ENCODE assay signal across 9 cellular contexts in genomic region chr12:5988659-5989116, GRCh38. TPM values are rescaled to one million over a fixed set of nuclear protein-coding genes. Genes with fewer than 3 reads are reported as not detected.
DNase-seq lines count a peak whose midpoint lies in the region; ATAC-seq and TF ChIP-seq lines count a peak whose summit lies in the region.
"Had no signal": no experiment of that assay in that cellular context is flagged by ENCODE, and none has a peak within 500 bp of the region (broad histone marks: within the 10 kb centered on the region; RNA-seq: fewer than 3 reads in every experiment).

No MANE protein-coding gene starts in this region.

- H2BK20ac ChIP-seq in H9 (ENCODE audit: low read depth, low read length, poor library complexity, severe bottlenecking), result no peak overlapping the region

- no peaks in the 10 kb centered on the region for H3K79me2 ChIP-seq in H9 (ENCODE audit: insufficient read depth, low read length)

- peak; percentile 84 for TF ChIP-seq CTCF in Calu3 (IDR thresholded peaks at IDR 0.05; ENCODE audit: unreplicated experiment)
- peak; percentile 100 for TF ChIP-seq CTCF in H9 (conservative IDR thresholded peaks at IDR 0.05)

- no peak overlapping the region for H3K14ac ChIP-seq in H9 (ENCODE audit: insufficient read depth, low read length)

- H4K91ac ChIP-seq in H9 (ENCODE audit: insufficient read length, low read depth, low read length), result no peak overlapping the region

- H3K27me3 Mint-ChIP-seq in Calu3 (ENCODE audit: unreplicated experiment) (peaks cover 31% of the 10 kb centered on the region), H9 (ENCODE audit: low read depth) (no peaks in the 10 kb centered on the region)

- H3K4me3 Mint-ChIP-seq in Calu3 (ENCODE audit: low read depth, unreplicated experiment), result no peak overlapping the region
- H3K4me3 Mint-ChIP-seq in H9, result no peak overlapping the region

- no peak overlapping the region for H4K8ac ChIP-seq in H9 (replicated peaks; ENCODE audit: insufficient read length, low read depth, low read length)

- H3K4ac ChIP-seq in H9 (ENCODE audit: low read depth, low read length), result no peak overlapping the region

- no CpG with 5 or more reads among the region's 10 CpGs for WGBS in H9 (ENCODE audit: extremely low coverage, insufficient read length, low lambda C conversion rate)

- H3K18ac ChIP-seq in H9 (ENCODE audit: insufficient read length, low read depth, low read length), result no peak overlapping the region

- BruUV-seq in Calu3 (replicated peaks; lab: Mats Ljungman, UMichigan), result no TSS peak

- intact Hi-C loops in Calu3 (cut with micrococcal nuclease; ENCODE audit: unreplicated experiment), result loop anchor here (1.0 to 10.0 kb wide), 2 partner anchors 52 to 296 kb away; no protein-coding TSS in a partner anchor

- H2BK5ac ChIP-seq in H9 (ENCODE audit: insufficient read length, low read length), result no peak overlapping the region

- H3K4me2 ChIP-seq in H9 (ENCODE audit: insufficient read depth, insufficient read length, low read length), result peak overlapping the region; percentile 1

- no peaks in the 10 kb centered on the region for H3K23me2 ChIP-seq in H9 (ENCODE audit: insufficient read length, low read depth, low read length, poor library complexity, severe bottlenecking)

- no peaks in the 10 kb centered on the region for H3K9me3 ChIP-seq in H9 (ENCODE audit: control insufficient read depth, low read depth, low read length)

- H3K9me3 Mint-ChIP-seq in Calu3 (ENCODE audit: low read depth, unreplicated experiment), result no peaks in the 10 kb centered on the region
- no peaks in the 10 kb centered on the region for H3K9me3 Mint-ChIP-seq in H9

- H2BK120ac ChIP-seq in H9 (ENCODE audit: low read depth, low read length, poor library complexity, severe bottlenecking), result no peak overlapping the region

- H2BK12ac ChIP-seq in H9 (ENCODE audit: insufficient read length, low read depth, low read length), result no peak overlapping the region

- no peak overlapping the region for H2AK5ac ChIP-seq in H9 (ENCODE audit: insufficient read length, low read length)

- no peak overlapping the region for H3K9ac ChIP-seq in H9 (ENCODE audit: extremely low read depth, insufficient read length, low read length)

- H3K27ac Mint-ChIP-seq in Calu3 (ENCODE audit: unreplicated experiment) (no peak overlapping the region), H9 (peak overlapping the region in 1 of 3 experiments; percentile 84; a peak in 2 of 7 replicates)

- CTCF ChIA-PET in Calu3 (lab: Charles Lee), result interaction anchor here (0.6 to 3.8 kb wide), 11 partner anchors 12 to 477 kb away, joined by 3 to 88 read pairs (median 3); no protein-coding TSS in a partner anchor

- no peak overlapping the region for H2AFZ ChIP-seq in H9 (ENCODE audit: low read length)

- DNase-seq in Calu3, result peak; percentile 84
- peak; percentile 94 for DNase-seq in H9
- DNase-seq in NCI-H2196 (lab: John Stamatoyannopoulos, UW; ENCODE audit: unreplicated experiment), result peak; percentile 58
- peak; percentile 60 to 65 for DNase-seq in activated CD4-positive, alpha-beta T cell treated with anti-CD3 and anti-CD28 coated beads for 24 hours (ENCODE audit: low read depth in 2 of 2)
- DNase-seq in cerebellar cortex (ENCODE audit: low spot score), result peak; percentile 73
- peak; percentile 70 for DNase-seq in kidney tubule cell (ENCODE audit: low spot score)
- DNase-seq in stimulated activated CD4-positive, alpha-beta T cell treated with anti-CD3 and anti-CD28 coated beads, Interleukin-1b, Interleukin-23, amount 100 ng/mL, for 4 hours (ENCODE audit: low read depth in 2 of 2), result peak; percentile 60 to 66

- H3T11ph ChIP-seq in H9 (ENCODE audit: low read length), result no peak overlapping the region

- no peak overlapping the region for H2BK15ac ChIP-seq in H9 (ENCODE audit: low read depth, low read length)

- H3K4me1 Mint-ChIP-seq in Calu3 (ENCODE audit: low read depth, unreplicated experiment), result peaks cover 8% of the 10 kb centered on the region
- H3K4me1 Mint-ChIP-seq in H9, result peaks cover 18 to 38% of the 10 kb centered on the region in 2 experiments

- H3K36me3 Mint-ChIP-seq in Calu3 (ENCODE audit: insufficient read depth, unreplicated experiment), result no peaks in the 10 kb centered on the region
- H3K36me3 Mint-ChIP-seq in H9 (ENCODE audit: insufficient read depth in 1 of 3, low read depth in 3 of 3), result no peaks in the 10 kb centered on the region

- no peaks in the 10 kb centered on the region for H3K79me1 ChIP-seq in H9 (ENCODE audit: insufficient read depth, low read depth, low read length, poor library complexity, severe bottlenecking)

- no peak overlapping the region for H4K5ac ChIP-seq in H9 (ENCODE audit: insufficient read length, low read depth, low read length)

- no peaks in the 10 kb centered on the region for H4K20me1 ChIP-seq in H9 (ENCODE audit: control insufficient read depth, insufficient read depth, insufficient read length)

- H3K23ac ChIP-seq in H9 (ENCODE audit: insufficient read length, low read depth, low read length), result no peak overlapping the region

- no peaks in the 10 kb centered on the region for H3K27me3 ChIP-seq in H9 (ENCODE audit: insufficient read depth, low read length)

- ATAC-seq in GM18520 (IDR thresholded peaks at IDR 0.05; ENCODE audit: unreplicated experiment), result no peak

- H3K27ac ChIP-seq in H9 (ENCODE audit: insufficient read length, low read depth, low read length), result no peak overlapping the region
- H3K27ac ChIP-seq: SK-N-MC had no signal

- no peak overlapping the region for H3K56ac ChIP-seq in H9 (ENCODE audit: insufficient read length, low read depth, low read length)

- 0 out of 2 replicates have a peak, but pooled peaks cover 2% of the 10 kb centered on the region for H3K4me1 ChIP-seq in H9 (ENCODE audit: insufficient read depth, low read length)

RNA-seq across cellular contexts. Expression of gene ANO2, which starts 43.6 kb away (rescaled TPM):
- total RNA-seq in Calu3 (2022), result not detected in 2 replicates
- 3.8 and 4.2 TPM in 2 replicates for total RNA-seq in H9 (2021)
